Comparison of ENCODE assay signal across 1 cellular context in the genomic region with DNA sequence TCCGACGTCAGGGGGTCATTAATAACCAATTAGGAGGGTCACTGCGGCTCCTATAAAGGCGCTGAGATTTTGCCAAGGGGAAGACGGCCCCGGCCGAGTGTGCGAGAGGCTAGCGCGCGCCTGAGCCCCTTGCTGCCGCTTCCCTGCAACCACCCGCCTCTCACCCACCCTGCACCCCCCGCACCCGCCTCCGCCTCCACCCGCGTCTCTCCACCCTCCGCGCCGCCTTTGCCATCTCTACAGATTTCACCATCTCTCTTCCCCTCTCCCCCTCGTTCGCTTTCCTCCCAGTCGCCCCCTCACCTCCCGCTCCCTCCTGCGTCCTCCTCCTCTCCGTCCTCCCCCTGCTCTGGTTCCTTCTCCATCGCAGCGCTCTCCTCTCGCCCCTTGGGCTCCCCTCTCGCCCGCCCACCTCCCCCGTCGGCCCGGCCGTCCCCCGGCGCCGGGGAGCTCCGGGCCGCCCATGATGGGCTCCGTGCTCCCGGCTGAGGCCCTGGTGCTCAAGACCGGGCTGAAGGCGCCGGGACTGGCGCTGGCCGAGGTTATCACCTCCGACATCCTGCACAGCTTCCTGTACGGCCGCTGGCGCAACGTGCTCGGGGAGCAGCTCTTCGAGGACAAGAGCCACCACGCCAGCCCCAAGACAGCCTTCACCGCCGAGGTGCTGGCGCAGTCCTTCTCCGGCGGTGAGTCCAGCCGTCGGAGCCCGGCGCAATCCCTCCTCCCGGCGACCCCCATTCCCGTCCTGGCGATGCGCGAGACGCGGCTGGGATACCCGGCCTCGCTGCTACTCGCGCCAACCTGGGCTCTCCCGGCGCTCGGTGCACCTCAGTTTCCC.
A peak's percentile ranks its signal among the peaks of the same experiment; 100 is the strongest.
TF ChIP-seq lines count a peak whose summit lies in the region.

A gene (plus strand): TSS at position 404 of the 838 bp plus-strand sequence. CDS start 60 bp downstream, at position 464.

TF ChIP-seq in H1, 55 proteins besides CTCF, POLR2A, EP300 and RAD21:
- TF ChIP-seq, protein P1, sequence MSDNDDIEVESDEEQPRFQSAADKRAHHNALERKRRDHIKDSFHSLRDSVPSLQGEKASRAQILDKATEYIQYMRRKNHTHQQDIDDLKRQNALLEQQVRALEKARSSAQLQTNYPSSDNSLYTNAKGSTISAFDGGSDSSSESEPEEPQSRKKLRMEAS (IDR thresholded peaks at IDR 0.05), result peak; percentile 85
- TF ChIP-seq KDM4A (IDR thresholded peaks at IDR 0.05; ENCODE audit: low read depth, low read length, severe bottlenecking) (peak; percentile 48), JUND (IDR thresholded peaks at IDR 0.05; ENCODE audit: low read length) (no peak), EGR1 (IDR thresholded peaks at IDR 0.05; ENCODE audit: borderline replicate concordance, low read depth, low read length) (no peak; the same call in 1 of the 2 replicates)
- TF ChIP-seq, protein P2, sequence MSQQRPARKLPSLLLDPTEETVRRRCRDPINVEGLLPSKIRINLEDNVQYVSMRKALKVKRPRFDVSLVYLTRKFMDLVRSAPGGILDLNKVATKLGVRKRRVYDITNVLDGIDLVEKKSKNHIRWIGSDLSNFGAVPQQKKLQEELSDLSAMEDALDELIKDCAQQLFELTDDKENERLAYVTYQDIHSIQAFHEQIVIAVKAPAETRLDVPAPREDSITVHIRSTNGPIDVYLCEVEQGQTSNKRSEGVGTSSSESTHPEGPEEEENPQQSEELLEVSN (IDR thresholded peaks at IDR 0.05), result peak; percentile 79
TF ChIP-seq in H1: peak in this region for 3.
